8 cellular contexts compared by ENCODE assay signal in the genomic region with DNA sequence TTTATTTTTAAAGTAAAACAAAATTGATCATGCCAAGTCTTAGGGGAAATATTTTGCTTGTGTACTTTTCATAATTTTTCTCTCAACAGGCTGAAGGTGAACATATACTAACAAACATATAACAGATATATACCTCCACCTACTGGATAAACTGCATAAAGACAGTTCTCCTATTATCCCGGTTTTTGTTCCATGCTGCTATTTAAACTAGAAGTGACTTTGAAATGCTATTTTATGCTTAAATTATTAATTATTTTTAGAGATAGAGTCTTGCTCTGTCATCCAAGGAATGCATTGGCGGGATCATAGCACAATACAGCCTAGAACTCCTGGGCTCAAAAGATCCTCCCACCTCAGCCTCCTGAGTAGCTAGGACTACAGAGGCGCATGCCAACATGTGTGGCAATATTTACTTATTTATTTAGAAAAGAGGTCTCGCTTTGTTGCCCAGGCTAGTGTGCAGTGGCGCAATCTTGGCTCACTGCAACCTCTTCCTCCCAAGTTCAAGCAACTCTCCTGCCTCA. TPM values are rescaled to one million over a fixed set of nuclear protein-coding genes. Genes with fewer than 3 reads are reported as not detected.
DNase-seq lines count a peak whose midpoint lies in the region; ATAC-seq and TF ChIP-seq lines count a peak whose summit lies in the region.

No MANE protein-coding gene starts in this region.

- no peaks in the 10 kb centered on the region for H3K4me1 Mint-ChIP-seq in stimulated activated naive CD8-positive, alpha-beta T cell treated with anti-CD3 and anti-CD28 coated beads, Interleukin-15, amount 100 ng/mL, for 72 hours

- DNase-seq in D341Med (ENCODE audit: low spot score) (peak; percentile 40), NB4 (ENCODE audit: low read depth) (peak; percentile 55), amniotic epithelial cell (ENCODE audit: low read depth) (peak; percentile 58), inferior parietal cortex (ENCODE audit: extremely low spot score) (peak; percentile 67), aorta (no peak), kidney tubule cell (ENCODE audit: low spot score) (no peak)
- no peak for DNase-seq in stimulated activated naive CD8-positive, alpha-beta T cell treated with anti-CD3 and anti-CD28 coated beads, Interleukin-15, amount 100 ng/mL, for 72 hours

- no peak overlapping the region for H3K4me3 ChIP-seq in NB4 (ENCODE audit: low read depth, low read length)
- H3K4me3 ChIP-seq in aorta (ENCODE audit: low read length in 2 of 2): no peak overlapping the region

- no peaks in the 10 kb centered on the region for H3K4me1 ChIP-seq in aorta (ENCODE audit: control insufficient read depth in 1 of 2, insufficient read depth in 2 of 2, low read length in 2 of 2)

- no peak overlapping the region for H3K27ac ChIP-seq in aorta (ENCODE audit: low read depth in 1 of 2, low read length in 2 of 2)

- peak; percentile 34 for TF ChIP-seq CTCF in NB4 (IDR thresholded peaks at IDR 0.05; ENCODE audit: low read depth, low read length)

- no peak for TF ChIP-seq POLR2A in NB4 (IDR thresholded peaks at IDR 0.05; ENCODE audit: extremely low read depth, insufficient read length)

- H3K9me3 ChIP-seq in aorta (ENCODE audit: control insufficient read depth, low read length): no peaks in the 10 kb centered on the region

- ATAC-seq in GM21526 (IDR thresholded peaks at IDR 0.05; ENCODE audit: low FRiP score, unreplicated experiment) (peak; percentile 54), aorta (ENCODE audit: low FRiP score) (no peak)
- no peak for ATAC-seq in stimulated activated naive CD8-positive, alpha-beta T cell treated with anti-CD3 and anti-CD28 coated beads, Interleukin-15, amount 100 ng/mL, for 72 hours

- H3K36me3 ChIP-seq in aorta (ENCODE audit: control insufficient read depth in 1 of 2, insufficient read depth in 2 of 2, low read length in 1 of 2): no peaks in the 10 kb centered on the region

- H3K27ac Mint-ChIP-seq in stimulated activated naive CD8-positive, alpha-beta T cell treated with anti-CD3 and anti-CD28 coated beads, Interleukin-15, amount 100 ng/mL, for 72 hours: no peak overlapping the region

- whole genome bisulfite sequencing in aorta, 2 donors: 59% methylated on average over 5 of the region's 5 CpGs

- H3K27me3 Mint-ChIP-seq in stimulated activated naive CD8-positive, alpha-beta T cell treated with anti-CD3 and anti-CD28 coated beads, Interleukin-15, amount 100 ng/mL, for 72 hours: no peaks in the 10 kb centered on the region

- H3K27me3 ChIP-seq in aorta (ENCODE audit: control insufficient read depth in 1 of 2, insufficient read depth in 2 of 2, low read length in 1 of 2): no peaks in the 10 kb centered on the region

- no peak overlapping the region for H3K4me3 Mint-ChIP-seq in stimulated activated naive CD8-positive, alpha-beta T cell treated with anti-CD3 and anti-CD28 coated beads, Interleukin-15, amount 100 ng/mL, for 72 hours

- no peaks in the 10 kb centered on the region for H3K9me3 Mint-ChIP-seq in stimulated activated naive CD8-positive, alpha-beta T cell treated with anti-CD3 and anti-CD28 coated beads, Interleukin-15, amount 100 ng/mL, for 72 hours

- intact Hi-C loops in aorta (cut with DNase I): loop anchor here (2.0 to 10.0 kb wide), 2 partner anchors 210 to 992 kb away; no protein-coding TSS in a partner anchor

RNA-seq across cellular contexts. Expression of a gene that starts 49.8 kb away (rescaled TPM):
- total RNA-seq in aorta: 10 to 100 TPM; 12.2 to 21.1 TPM
- polyA plus RNA-seq in aorta: 10 to 100 TPM in 1 of 2 donors, 1 to 10 TPM in 1; 7.5 to 27.9 TPM

Comparison
In these comparisons a context has a peak if more than half of its experiments do, and no peak if none do; other contexts are left out.
1. DNase-seq: peak in D341Med (single experiment), NB4 (single experiment), amniotic epithelial cell (single experiment) and inferior parietal cortex (single experiment); none in stimulated activated naive CD8-positive, alpha-beta T cell treated with anti-CD3 and anti-CD28 coated beads, Interleukin-15, amount 100 ng/mL, for 72 hours (0 of 2), aorta (0 of 2) and kidney tubule cell (single experiment).